14 cellular contexts compared by ENCODE assay signal in the genomic region with DNA sequence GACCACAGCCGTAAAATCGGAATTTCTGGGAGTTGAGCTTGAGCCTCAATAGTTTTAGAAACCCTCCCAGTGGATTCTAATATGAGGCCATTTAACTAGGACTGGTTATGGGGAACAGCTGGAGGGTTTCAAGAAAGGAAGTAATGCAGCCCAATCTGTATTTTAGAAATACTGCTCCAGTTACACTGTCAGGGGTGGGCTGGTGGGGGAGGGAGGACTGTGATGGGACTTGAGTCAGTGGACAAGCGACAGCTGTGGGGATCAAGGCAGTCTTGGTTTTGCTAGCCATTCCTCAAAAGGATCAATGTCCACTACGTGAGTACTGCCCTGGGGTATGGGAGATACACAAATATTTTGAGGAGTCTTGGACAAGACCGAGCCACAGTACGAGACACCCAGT. TPM values are rescaled to one million over a fixed set of nuclear protein-coding genes. Genes with fewer than 3 reads are reported as not detected.
DNase-seq lines count a peak whose midpoint lies in the region; ATAC-seq and TF ChIP-seq lines count a peak whose summit lies in the region.
"Had no signal": no experiment of that assay in that cellular context is flagged by ENCODE, and none has a peak within 500 bp of the region (broad histone marks: within the 10 kb centered on the region; RNA-seq: fewer than 3 reads in every experiment).

No MANE protein-coding gene starts in this region.

- TF ChIP-seq CTCF in heart right ventricle (IDR thresholded peaks at IDR 0.05) (no peak), esophagus muscularis mucosa (IDR thresholded peaks at IDR 0.05) (no peak), nephron progenitor cell (IDR thresholded peaks at IDR 0.05) (no peak)

- H3K27ac Mint-ChIP-seq in nephron progenitor cell = peak overlapping the region; percentile 44

- H3K4me1 ChIP-seq in heart right ventricle (peaks cover 6 to 22% (median 19%) of the 10 kb centered on the region in 9 donors), esophagus muscularis mucosa (peaks cover 18 to 22% (median 19%) of the 10 kb centered on the region in 4 donors)

- no peak for TF ChIP-seq POLR2A in esophagus muscularis mucosa (IDR thresholded peaks at IDR 0.05; ENCODE audit: low read depth)

- H3K4me3 ChIP-seq in heart right ventricle = no peak overlapping the region
- H3K4me3 ChIP-seq in esophagus muscularis mucosa = no peak overlapping the region
- H3K4me3 ChIP-seq: BLaER1 treated with 17β-estradiol and CSF1 and Interleukin-3, amounts not matched to agents 10 nM and 100 nM; GM23248 had no signal

- H3K27me3 ChIP-seq in heart right ventricle (peaks cover 0 to 5% (median 0%) of the 10 kb centered on the region in 7 donors), esophagus muscularis mucosa (no peaks in the 10 kb centered on the region)
- H3K27me3 ChIP-seq: BLaER1 treated with 17β-estradiol and CSF1 and Interleukin-3, amounts not matched to agents 10 nM and 100 nM had no signal

- ATAC-seq in heart right ventricle = no peak
- ATAC-seq in GM21367 (IDR thresholded peaks at IDR 0.05; ENCODE audit: unreplicated experiment) = no peak
- ATAC-seq: HCT116 had no signal

- H3K27me3 Mint-ChIP-seq in nephron progenitor cell (ENCODE audit: low read depth, poor library complexity) = peaks cover 6% of the 10 kb centered on the region

- H3K36me3 ChIP-seq in heart right ventricle (no peaks in the 10 kb centered on the region), esophagus muscularis mucosa (no peaks in the 10 kb centered on the region)
- H3K36me3 ChIP-seq: BLaER1 treated with 17β-estradiol and CSF1 and Interleukin-3, amounts not matched to agents 10 nM and 100 nM had no signal

- H3K36me3 Mint-ChIP-seq in nephron progenitor cell (ENCODE audit: low read depth) = peaks cover 20% of the 10 kb centered on the region

- no peak for TF ChIP-seq EP300 in esophagus muscularis mucosa (IDR thresholded peaks at IDR 0.05)

- intact Hi-C loops in cardiac septum (cut with DNase I) (loop anchor here (5.0 kb wide), 1 partner anchor 104 kb away; no protein-coding TSS in a partner anchor), heart right ventricle (cut with DNase I) (loop anchor here in 6 of 10 donors (2.0 to 5.0 kb wide), 5 partner anchors 89 to 104 kb away; no protein-coding TSS in a partner anchor), esophagus muscularis mucosa (cut with DNase I) (no loop called here)

- peak; percentile 22 for DNase-seq in cardiac septum (ENCODE audit: low spot score)
- DNase-seq in heart right ventricle = no peak
- peak; percentile 75 for DNase-seq in esophagus muscularis mucosa (ENCODE audit: extremely low spot score)
- DNase-seq in nephron progenitor cell = no peak
- DNase-seq in NCI-H345 (lab: John Stamatoyannopoulos, UW) = no peak
- no peak for DNase-seq in NCI-H1930 (lab: John Stamatoyannopoulos, UW)
- DNase-seq: ACHN; Calu3; CD4-positive, CD25-positive, alpha-beta regulatory T cell; DMS 273 treated with DMSO at 0.1 percent for 48 hours; GM23248 had no signal

- no peak overlapping the region for H3K4me3 Mint-ChIP-seq in nephron progenitor cell
- H3K4me3 Mint-ChIP-seq: CD4-positive, CD25-positive, alpha-beta regulatory T cell had no signal

- H3K27ac ChIP-seq in heart right ventricle (no peak overlapping the region), esophagus muscularis mucosa (replicated peaks in 1 of 4) (no peak overlapping the region)
- H3K27ac ChIP-seq: BLaER1 treated with 17β-estradiol and CSF1 and Interleukin-3, amounts not matched to agents 10 nM and 100 nM; GM23248 had no signal

- H3K4me1 Mint-ChIP-seq in nephron progenitor cell = peaks cover 32% of the 10 kb centered on the region

- H3K9me3 Mint-ChIP-seq in nephron progenitor cell = peaks cover 23% of the 10 kb centered on the region

- WGBS in heart right ventricle, 2 donors = 78 to 83% methylated on average over 6 of the region's 6 CpGs
- 86% methylated on average over 6 of the region's 6 CpGs for WGBS in esophagus muscularis mucosa

- peaks cover 0 to 11% (median 1%) of the 10 kb centered on the region in 11 donors for H3K9me3 ChIP-seq in heart right ventricle
- H3K9me3 ChIP-seq in esophagus muscularis mucosa = peaks cover 0 to 9% (median 2%) of the 10 kb centered on the region in 4 donors

RNA-seq across cellular contexts. Expression of gene ASB1, which starts 34.8 kb away (rescaled TPM):
- total RNA-seq in cardiac septum = 54.8 TPM
- total RNA-seq in heart right ventricle = 10 to 100 TPM; 31.4 to 61.5 (median 51.2) TPM
- 10 to 100 TPM; 32.0 to 41.9 TPM for polyA plus RNA-seq in heart right ventricle
- total RNA-seq in esophagus muscularis mucosa = 10 to 100 TPM; 19.9 to 42.1 (median 33.9) TPM

Comparison
In these comparisons a context has a peak if more than half of its experiments do, and no peak if none do; other contexts are left out.
1. DNase-seq: peak in cardiac septum (single experiment) and esophagus muscularis mucosa (single experiment); none in heart right ventricle (0 of 2), nephron progenitor cell (single experiment), NCI-H345 (single experiment) and NCI-H1930 (0 of 2).